8 cellular contexts compared by ENCODE assay signal in genomic region chr5:174935854-174936474, GRCh38.
A peak's percentile ranks its signal among the peaks of the same experiment; 100 is the strongest.
DNase-seq lines count a peak whose midpoint lies in the region; ATAC-seq and TF ChIP-seq lines count a peak whose summit lies in the region.

No MANE protein-coding gene starts in this region.

- H3K4me1 ChIP-seq in upper lobe of right lung, result no peaks in the 10 kb centered on the region

- peak; percentile 95 for TF ChIP-seq CTCF in AG09309 (IDR thresholded peaks at IDR 0.05; ENCODE audit: control insufficient read depth, insufficient read depth, low read depth, low read length, missing control alignments)
- peak; percentile 94 for TF ChIP-seq CTCF in GM12874 (IDR thresholded peaks at IDR 0.05; ENCODE audit: insufficient read depth, low read depth, low read length)
- peak; percentile 97 for TF ChIP-seq CTCF in nephron progenitor cell (IDR thresholded peaks at IDR 0.05)
- TF ChIP-seq CTCF in upper lobe of right lung (IDR thresholded peaks at IDR 0.05), result peak; percentile 89

- H3K27me3 Mint-ChIP-seq in activated CD8-positive, alpha-beta memory T cell treated with anti-CD3 and anti-CD28 coated beads, Interleukin-2, amount 10 ng/mL, durations not matched to agents 7 days and 5 days, result peaks cover 3% of the 10 kb centered on the region
- H3K27me3 Mint-ChIP-seq in nephron progenitor cell (ENCODE audit: low read depth, poor library complexity), result peaks cover 15% of the 10 kb centered on the region

- ATAC-seq in activated CD8-positive, alpha-beta memory T cell treated with anti-CD3 and anti-CD28 coated beads, Interleukin-2, amount 10 ng/mL, durations not matched to agents 7 days and 5 days, result peak; percentile 47
- peak; percentile 82 for ATAC-seq in upper lobe of right lung

- H3K36me3 Mint-ChIP-seq in activated CD8-positive, alpha-beta memory T cell treated with anti-CD3 and anti-CD28 coated beads, Interleukin-2, amount 10 ng/mL, durations not matched to agents 7 days and 5 days, result no peaks in the 10 kb centered on the region
- H3K36me3 Mint-ChIP-seq in nephron progenitor cell (ENCODE audit: low read depth), result no peaks in the 10 kb centered on the region

- no peak overlapping the region for H3K4me3 Mint-ChIP-seq in activated CD8-positive, alpha-beta memory T cell treated with anti-CD3 and anti-CD28 coated beads, Interleukin-2, amount 10 ng/mL, durations not matched to agents 7 days and 5 days
- no peak overlapping the region for H3K4me3 Mint-ChIP-seq in nephron progenitor cell

- CTCF ChIA-PET in activated CD8-positive, alpha-beta memory T cell treated with anti-CD3 and anti-CD28 coated beads, Interleukin-2, amount 10 ng/mL, durations not matched to agents 7 days and 5 days (lab: Charles Lee), result interaction anchor here (1.0 to 1.3 kb wide), 2 partner anchors 8 to 516 kb away, joined by 3 read pairs; no protein-coding TSS in a partner anchor

- H3K36me3 ChIP-seq in upper lobe of right lung, result no peaks in the 10 kb centered on the region

- H3K27ac Mint-ChIP-seq in activated CD8-positive, alpha-beta memory T cell treated with anti-CD3 and anti-CD28 coated beads, Interleukin-2, amount 10 ng/mL, durations not matched to agents 7 days and 5 days, result no peak overlapping the region
- no peak overlapping the region for H3K27ac Mint-ChIP-seq in nephron progenitor cell

- intact Hi-C loops in upper lobe of right lung (cut with DNase I), result no loop called here

- no peaks in the 10 kb centered on the region for H3K27me3 ChIP-seq in upper lobe of right lung

- no peaks in the 10 kb centered on the region for H3K4me1 Mint-ChIP-seq in activated CD8-positive, alpha-beta memory T cell treated with anti-CD3 and anti-CD28 coated beads, Interleukin-2, amount 10 ng/mL, durations not matched to agents 7 days and 5 days
- H3K4me1 Mint-ChIP-seq in nephron progenitor cell, result peaks cover 4% of the 10 kb centered on the region

- peaks cover 2% of the 10 kb centered on the region for H3K9me3 Mint-ChIP-seq in activated CD8-positive, alpha-beta memory T cell treated with anti-CD3 and anti-CD28 coated beads, Interleukin-2, amount 10 ng/mL, durations not matched to agents 7 days and 5 days (ENCODE audit: low read depth)
- H3K9me3 Mint-ChIP-seq in nephron progenitor cell, result no peaks in the 10 kb centered on the region

- no peak overlapping the region for H3K27ac ChIP-seq in upper lobe of right lung

- no peak overlapping the region for H3K4me3 ChIP-seq in AG09309 (ENCODE audit: control insufficient read depth, low read depth, low read length)
- no peak overlapping the region for H3K4me3 ChIP-seq in upper lobe of right lung

- no peaks in the 10 kb centered on the region for H3K9me3 ChIP-seq in upper lobe of right lung

- DNase-seq in AG09309 (ENCODE audit: low read depth), result no peak
- peak; percentile 13 for DNase-seq in NCI-H2107 treated with DMSO at 0.1 percent for 48 hours (lab: John Stamatoyannopoulos, UW; ENCODE audit: unreplicated experiment)
- peak; percentile 45 for DNase-seq in activated CD8-positive, alpha-beta memory T cell treated with anti-CD3 and anti-CD28 coated beads, Interleukin-2, amount 10 ng/mL, durations not matched to agents 7 days and 5 days
- DNase-seq in fibroblast of gingiva (ENCODE audit: low read depth), result peak; percentile 10
- peak; percentile 83 for DNase-seq in nephron progenitor cell
- DNase-seq in upper lobe of right lung, result no peak
- DNase-seq in cerebellar nuclear complex (lab: John Stamatoyannopoulos, UW), result no peak

Comparison
In these comparisons a context has a peak if more than half of its experiments do, and no peak if none do; other contexts are left out.
1. DNase-seq: peak in NCI-H2107 treated with DMSO at 0.1 percent for 48 hours (single experiment), activated CD8-positive, alpha-beta memory T cell treated with anti-CD3 and anti-CD28 coated beads, Interleukin-2, amount 10 ng/mL, durations not matched to agents 7 days and 5 days (single experiment), fibroblast of gingiva (single experiment) and nephron progenitor cell (single experiment); none in AG09309 (single experiment), upper lobe of right lung (single experiment) and cerebellar nuclear complex (0 of 2).
2. Peak in every context shown above with its lines, with median percentiles within 50 percentile points of each other: CTCF ChIP-seq.